ENCODE assay signal across 8 cellular contexts in the genomic region with DNA sequence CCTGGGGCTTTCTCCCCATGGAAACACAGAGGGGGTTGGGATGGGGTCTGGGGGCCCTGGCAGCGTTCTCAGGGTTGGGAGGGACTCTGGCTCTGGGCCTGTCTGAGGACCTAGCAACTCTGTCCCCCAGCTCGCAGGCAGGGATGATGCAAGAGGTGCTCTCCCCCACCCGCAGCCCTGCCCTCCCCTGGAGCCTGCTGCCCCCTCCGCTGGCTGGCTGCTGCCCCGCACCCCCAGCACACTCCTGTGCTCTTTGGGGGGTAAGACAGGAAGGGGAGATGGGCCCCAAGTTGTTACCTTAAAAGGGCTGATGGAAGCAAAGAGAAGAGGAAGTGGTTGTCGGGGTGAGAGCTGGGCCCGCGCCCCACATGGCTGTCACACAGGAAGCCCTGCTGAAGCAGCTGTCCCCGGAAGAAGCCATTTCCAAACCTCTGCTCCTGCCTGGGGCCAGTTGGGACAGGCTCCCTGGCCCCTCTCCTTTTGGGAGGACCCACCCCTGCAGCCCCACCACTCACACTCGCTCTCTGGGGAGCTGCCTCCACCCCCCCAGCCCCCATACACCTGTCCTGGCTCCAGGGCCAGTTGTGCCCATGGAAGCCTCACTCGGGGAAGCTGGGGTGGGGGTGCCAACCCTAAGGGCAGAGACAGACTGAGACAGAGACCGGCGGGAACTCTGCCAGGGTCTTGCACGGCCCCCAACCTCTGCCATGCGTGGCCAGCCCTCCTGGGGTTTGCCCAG.
DNase-seq lines count a peak whose midpoint lies in the region; ATAC-seq lines count a peak whose summit lies in the region.

No MANE protein-coding gene starts in this region.

- ATAC-seq in GM18511 (IDR thresholded peaks at IDR 0.05; ENCODE audit: unreplicated experiment) = peak; percentile 40
- ATAC-seq in HG03196 (IDR thresholded peaks at IDR 0.05; ENCODE audit: unreplicated experiment) = no peak
- ATAC-seq in HG03469 (IDR thresholded peaks at IDR 0.05; ENCODE audit: unreplicated experiment) = no peak

- DNase-seq in NAMALWA (ENCODE audit: low spot score) = peak; percentile 81
- peak; percentile 62 for DNase-seq in activated T-cell treated with anti-CD3 and anti-CD28 coated beads for 4 hours
- peak; percentile 20 to 56 for DNase-seq in hippocampal formation (lab: John Stamatoyannopoulos, UW)
- DNase-seq in stimulated activated CD8-positive, alpha-beta memory T cell treated with anti-CD3 and anti-CD28 coated beads, Interleukin-15, amount 100 ng/mL, for 4 hours (ENCODE audit: low read depth in 2 of 2) = peak; percentile 69 to 72
- DNase-seq in NCI-H524 (lab: John Stamatoyannopoulos, UW) = no peak

Comparison
In these comparisons a context has a peak if more than half of its experiments do, and no peak if none do; other contexts are left out.
1. DNase-seq: peak in NAMALWA (single experiment), activated T-cell treated with anti-CD3 and anti-CD28 coated beads for 4 hours (single experiment), hippocampal formation (2 of 2) and stimulated activated CD8-positive, alpha-beta memory T cell treated with anti-CD3 and anti-CD28 coated beads, Interleukin-15, amount 100 ng/mL, for 4 hours (2 of 2); none in NCI-H524 (0 of 2).